16 cellular contexts compared by ENCODE assay signal in genomic region chr3:5218815-5219214, GRCh38. TPM values are rescaled to one million over a fixed set of nuclear protein-coding genes. Genes with fewer than 3 reads are reported as not detected.
A peak's percentile ranks its signal among the peaks of the same experiment; 100 is the strongest.
DNase-seq lines count a peak whose midpoint lies in the region; ATAC-seq and TF ChIP-seq lines count a peak whose summit lies in the region.
"Had no signal": no experiment of that assay in that cellular context is flagged by ENCODE, and none has a peak within 500 bp of the region (broad histone marks: within the 10 kb centered on the region; RNA-seq: fewer than 3 reads in every experiment).

No MANE protein-coding gene starts in this region.

- H3K9me3 Mint-ChIP-seq in T-helper 2 cell treated with Interferon-gamma antibody and Interleukin-4, amounts not matched to agents 5 μg/mL and 100 μg/mL, for 36 hours: no peaks in the 10 kb centered on the region
- no peaks in the 10 kb centered on the region for H3K9me3 Mint-ChIP-seq in activated B cell treated with CpG ODN at 0.5 μM for 24 hours
- H3K9me3 Mint-ChIP-seq in progenitor cell of endocrine pancreas (ENCODE audit: low read depth): no peaks in the 10 kb centered on the region
- no peaks in the 10 kb centered on the region for H3K9me3 Mint-ChIP-seq in glutamatergic neuron (ENCODE audit: unreplicated experiment)
- H3K9me3 Mint-ChIP-seq: activated T-cell treated with anti-CD3 and anti-CD28 coated beads, Interleukin-2, amount 50 U/mL, for 4 hours had no signal

- TF ChIP-seq CTCF in activated B cell treated with CpG ODN at 0.5 μM for 24 hours (IDR thresholded peaks at IDR 0.05) (no peak), progenitor cell of endocrine pancreas (IDR thresholded peaks at IDR 0.05; ENCODE audit: unreplicated experiment) (no peak), glutamatergic neuron (IDR thresholded peaks at IDR 0.05; ENCODE audit: partially characterized antibody, unreplicated experiment) (no peak)

- peaks cover 36% of the 10 kb centered on the region; the same call in 1 of the 2 replicates for H3K4me1 ChIP-seq in iPS-20b (ENCODE audit: insufficient read depth, low read length)

- CTCF ChIA-PET in activated B cell treated with CpG ODN at 0.5 μM for 24 hours (lab: Charles Lee) (no interaction called here), HEK293T (lab: Yijun Ruan, JAX) (interaction anchor here (0.6 kb wide), 1 partner anchor 187 kb away, joined by 3 read pairs; no protein-coding TSS in a partner anchor)

- peaks cover 49% of the 10 kb centered on the region for H3K36me3 Mint-ChIP-seq in T-helper 2 cell treated with Interferon-gamma antibody and Interleukin-4, amounts not matched to agents 5 μg/mL and 100 μg/mL, for 36 hours (ENCODE audit: low read depth)
- H3K36me3 Mint-ChIP-seq in activated B cell treated with CpG ODN at 0.5 μM for 24 hours (ENCODE audit: low read depth): peaks cover 72% of the 10 kb centered on the region
- peaks cover 29% of the 10 kb centered on the region for H3K36me3 Mint-ChIP-seq in progenitor cell of endocrine pancreas (ENCODE audit: insufficient read depth)
- no peaks in the 10 kb centered on the region for H3K36me3 Mint-ChIP-seq in glutamatergic neuron (ENCODE audit: unreplicated experiment)

- H3K4me1 Mint-ChIP-seq in T-helper 2 cell treated with Interferon-gamma antibody and Interleukin-4, amounts not matched to agents 5 μg/mL and 100 μg/mL, for 36 hours (ENCODE audit: low read depth): no peaks in the 10 kb centered on the region
- H3K4me1 Mint-ChIP-seq in activated B cell treated with CpG ODN at 0.5 μM for 24 hours (no peaks in the 10 kb centered on the region), progenitor cell of endocrine pancreas (ENCODE audit: low read depth) (peaks cover 16% of the 10 kb centered on the region), glutamatergic neuron (ENCODE audit: low read depth, unreplicated experiment) (peaks cover 3% of the 10 kb centered on the region)

- DNase-seq in T-helper 2 cell treated with Interferon-gamma antibody and Interleukin-4, amounts not matched to agents 5 μg/mL and 100 μg/mL, for 36 hours (ENCODE audit: low spot score): no peak
- DNase-seq in T-helper 2 cell (no peak), activated B cell treated with CpG ODN at 0.5 μM for 24 hours (no peak), progenitor cell of endocrine pancreas (ENCODE audit: low spot score, unreplicated experiment) (no peak), NCI-H2081 treated with DMSO at 0.1 percent for 48 hours (lab: John Stamatoyannopoulos, UW) (no peak), glutamatergic neuron (no peak), HEK293T (ENCODE audit: extremely low spot score) (no peak)
- DNase-seq: activated CD4-positive, alpha-beta T cell treated with anti-CD3 and anti-CD28 coated beads, Interleukin-2, amount 50 U/mL, for 48 hours; activated T-cell treated with anti-CD3 and anti-CD28 coated beads, Interleukin-2, amount 50 U/mL, for 4 hours; DMS53; NCI-H187; stimulated activated CD4-positive, alpha-beta T cell treated with anti-CD3 and anti-CD28 coated beads, Interleukin-4, amount 100 ng/mL, for 1 hour had no signal

- POLR2A ChIA-PET in activated B cell treated with CpG ODN at 0.5 μM for 24 hours (lab: Charles Lee) (no interaction called here), HEK293T (lab: Yijun Ruan, JAX) (no interaction called here)

- H3K9me3 ChIP-seq in iPS-20b (ENCODE audit: insufficient read depth, low read depth, low read length): no peaks in the 10 kb centered on the region
- H3K9me3 ChIP-seq: BLaER1 treated with 17β-estradiol and CSF1 and Interleukin-3, amounts not matched to agents 10 nM and 100 nM; prostate gland had no signal

- H3K4me3 ChIP-seq in iPS-20b (ENCODE audit: low read length): peak overlapping the region; percentile 25; the same call in 1 of the 2 replicates
- H3K4me3 ChIP-seq: BLaER1 treated with 17β-estradiol and CSF1 and Interleukin-3, amounts not matched to agents 10 nM and 100 nM; prostate gland had no signal

- H3K27me3 ChIP-seq in iPS-20b (ENCODE audit: insufficient read depth, low read length): no peaks in the 10 kb centered on the region
- H3K27me3 ChIP-seq: BLaER1 treated with 17β-estradiol and CSF1 and Interleukin-3, amounts not matched to agents 10 nM and 100 nM had no signal

- intact Hi-C loops in activated B cell treated with CpG ODN at 0.5 μM for 24 hours (cut with micrococcal nuclease): no loop called here

- H3K4me3 Mint-ChIP-seq in T-helper 2 cell treated with Interferon-gamma antibody and Interleukin-4, amounts not matched to agents 5 μg/mL and 100 μg/mL, for 36 hours: no peak overlapping the region
- H3K4me3 Mint-ChIP-seq in activated B cell treated with CpG ODN at 0.5 μM for 24 hours (no peak overlapping the region), progenitor cell of endocrine pancreas (ENCODE audit: low read depth) (no peak overlapping the region), glutamatergic neuron (ENCODE audit: unreplicated experiment) (no peak overlapping the region)
- H3K4me3 Mint-ChIP-seq: activated T-cell treated with anti-CD3 and anti-CD28 coated beads, Interleukin-2, amount 50 U/mL, for 4 hours had no signal

- peaks cover 35% of the 10 kb centered on the region for H3K36me3 ChIP-seq in iPS-20b (ENCODE audit: insufficient read depth, low read depth, low read length)

- H3K27me3 Mint-ChIP-seq in T-helper 2 cell treated with Interferon-gamma antibody and Interleukin-4, amounts not matched to agents 5 μg/mL and 100 μg/mL, for 36 hours (ENCODE audit: low read depth): no peaks in the 10 kb centered on the region
- H3K27me3 Mint-ChIP-seq in activated B cell treated with CpG ODN at 0.5 μM for 24 hours (no peaks in the 10 kb centered on the region), progenitor cell of endocrine pancreas (no peaks in the 10 kb centered on the region), glutamatergic neuron (ENCODE audit: unreplicated experiment) (no peaks in the 10 kb centered on the region)

- H3K9ac ChIP-seq in iPS-20b (ENCODE audit: low read depth, low read length): peak overlapping the region; percentile 20; the same call in 1 of the 2 replicates

- ATAC-seq in activated B cell treated with CpG ODN at 0.5 μM for 24 hours (ENCODE audit: low read depth): no peak
- ATAC-seq: activated T-cell treated with anti-CD3 and anti-CD28 coated beads, Interleukin-2, amount 50 U/mL, for 4 hours had no signal

- no peak overlapping the region for H3K27ac ChIP-seq in iPS-20b (ENCODE audit: low read length)
- H3K27ac ChIP-seq: 22Rv1; BLaER1 treated with 17β-estradiol and CSF1 and Interleukin-3, amounts not matched to agents 10 nM and 100 nM; prostate gland had no signal

- H3K27ac Mint-ChIP-seq in T-helper 2 cell treated with Interferon-gamma antibody and Interleukin-4, amounts not matched to agents 5 μg/mL and 100 μg/mL, for 36 hours: peak overlapping the region; percentile 64
- H3K27ac Mint-ChIP-seq in activated B cell treated with CpG ODN at 0.5 μM for 24 hours (peak overlapping the region; percentile 41), progenitor cell of endocrine pancreas (peak overlapping the region; percentile 52), glutamatergic neuron (ENCODE audit: unreplicated experiment) (no peak overlapping the region)

TF ChIP-seq in HEK293T, 16 proteins besides CTCF, POLR2A, EP300 and RAD21:
- TF ChIP-seq ARNT (IDR thresholded peaks at IDR 0.05) (no peak), NFRKB (IDR thresholded peaks at IDR 0.05) (no peak), FOXM1 (IDR thresholded peaks at IDR 0.05; ENCODE audit: borderline replicate concordance) (no peak), CTBP1 (IDR thresholded peaks at IDR 0.05; ENCODE audit: borderline replicate concordance) (no peak), FOXK2 (IDR thresholded peaks at IDR 0.05) (no peak), FOXA1 (IDR thresholded peaks at IDR 0.05) (no peak), BHLHE40 (IDR thresholded peaks at IDR 0.05; ENCODE audit: borderline replicate concordance) (no peak)
TF ChIP-seq in HEK293T: peak in this region for 0.

RNA-seq across cellular contexts. Expression of gene EDEM1, which starts 31.3 kb away (rescaled TPM):
- 171 and 185 TPM in 2 replicates for total RNA-seq in activated B cell treated with CpG ODN at 0.5 μM for 24 hours
- 24.1 and 25.4 TPM in 2 replicates for total RNA-seq in progenitor cell of endocrine pancreas
- total RNA-seq in glutamatergic neuron (ENCODE audit: unreplicated experiment): 16.3 TPM
